1 cellular context compared by ENCODE assay signal in genomic region chr9:121300283-121301119, GRCh38.
TF ChIP-seq lines count a peak whose summit lies in the region.

No MANE protein-coding gene starts in this region.

TF ChIP-seq in HEK293, 187 proteins besides CTCF, POLR2A, EP300 and RAD21 (continued from another document):
- TF ChIP-seq PRDM1 (tag by site-specific recombination; IDR thresholded peaks at IDR 0.05) (peak; percentile 65), ZSCAN18 (tag by site-specific recombination; IDR thresholded peaks at IDR 0.05) (no peak), ZNF140 (tag by site-specific recombination; IDR thresholded peaks at IDR 0.05) (no peak), ZNF596 (tag by site-specific recombination; IDR thresholded peaks at IDR 0.05) (no peak), ZNF529 (tag by site-specific recombination; IDR thresholded peaks at IDR 0.05; ENCODE audit: insufficient replicate concordance) (no peak), ZNF654 (tag by site-specific recombination; IDR thresholded peaks at IDR 0.05; ENCODE audit: low read depth) (no peak), ZNF830 (tag by site-specific recombination; IDR thresholded peaks at IDR 0.05; ENCODE audit: low read depth) (no peak)
- TF ChIP-seq, protein P1, sequence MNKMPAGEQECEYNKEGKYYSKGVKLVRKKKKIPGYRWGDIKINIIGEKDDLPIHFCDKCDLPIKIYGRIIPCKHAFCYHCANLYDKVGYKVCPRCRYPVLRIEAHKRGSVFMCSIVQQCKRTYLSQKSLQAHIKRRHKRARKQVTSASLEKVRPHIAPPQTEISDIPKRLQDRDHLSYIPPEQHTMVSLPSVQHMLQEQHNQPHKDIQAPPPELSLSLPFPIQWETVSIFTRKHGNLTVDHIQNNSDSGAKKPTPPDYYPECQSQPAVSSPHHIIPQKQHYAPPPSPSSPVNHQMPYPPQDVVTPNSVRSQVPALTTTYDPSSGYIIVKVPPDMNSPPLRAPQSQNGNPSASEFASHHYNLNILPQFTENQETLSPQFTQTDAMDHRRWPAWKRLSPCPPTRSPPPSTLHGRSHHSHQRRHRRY (tag by site-specific recombination; IDR thresholded peaks at IDR 0.05): no peak
